Comparison of ENCODE assay signal across 9 cellular contexts in genomic region chr1:113859478-113860175, GRCh38. TPM values are rescaled to one million over a fixed set of nuclear protein-coding genes. Genes with fewer than 3 reads are reported as not detected.
DNase-seq lines count a peak whose midpoint lies in the region; ATAC-seq and TF ChIP-seq lines count a peak whose summit lies in the region.
"Had no signal": no experiment of that assay in that cellular context is flagged by ENCODE, and none has a peak within 500 bp of the region (broad histone marks: within the 10 kb centered on the region; RNA-seq: fewer than 3 reads in every experiment).

No MANE protein-coding gene starts in this region.

- H3K9ac ChIP-seq in mesendoderm (ENCODE audit: low read length), result no peak overlapping the region

- no CpG with 5 or more reads among the region's 3 CpGs for WGBS in mesendoderm (ENCODE audit: extremely low coverage, insufficient coverage, low lambda C conversion rate)

- no peaks in the 10 kb centered on the region for H3K36me3 ChIP-seq in mesendoderm (ENCODE audit: control insufficient read depth, insufficient read depth, low read length)
- H3K36me3 ChIP-seq: cardiac muscle cell had no signal

- H2BK5ac ChIP-seq in mesendoderm (ENCODE audit: low read length), result no peak overlapping the region

- no peaks in the 10 kb centered on the region for H3K79me1 ChIP-seq in mesendoderm (ENCODE audit: low read length)

- no peak overlapping the region for H3K4me2 ChIP-seq in mesendoderm (ENCODE audit: low read length)

- H3K4me3 Mint-ChIP-seq in memory B cell, result peak overlapping the region; percentile 67
- H3K4me3 Mint-ChIP-seq in nephron progenitor cell, result no peak overlapping the region

- H3K4me1 ChIP-seq in foreskin keratinocyte (peaks cover 21% of the 10 kb centered on the region), mesendoderm (ENCODE audit: control insufficient read depth, low read depth, low read length) (no peaks in the 10 kb centered on the region)

- H3K4me1 Mint-ChIP-seq in memory B cell, result peaks cover 46% of the 10 kb centered on the region
- no peaks in the 10 kb centered on the region for H3K4me1 Mint-ChIP-seq in nephron progenitor cell

- H3K27me3 Mint-ChIP-seq in memory B cell (no peaks in the 10 kb centered on the region), nephron progenitor cell (ENCODE audit: low read depth, poor library complexity) (peaks cover 8% of the 10 kb centered on the region)

- peaks cover 21% of the 10 kb centered on the region for H3K36me3 Mint-ChIP-seq in memory B cell
- H3K36me3 Mint-ChIP-seq in nephron progenitor cell (ENCODE audit: low read depth), result no peaks in the 10 kb centered on the region

- H2BK15ac ChIP-seq in mesendoderm (replicated peaks; ENCODE audit: low read depth), result no peak overlapping the region

- no peak overlapping the region for H3K18ac ChIP-seq in mesendoderm (ENCODE audit: low read length)

- H3K27ac Mint-ChIP-seq in memory B cell, result peak overlapping the region; percentile 80
- no peak overlapping the region for H3K27ac Mint-ChIP-seq in nephron progenitor cell

- H2BK120ac ChIP-seq in mesendoderm (ENCODE audit: low read depth, low read length), result no peak overlapping the region

- no peak overlapping the region for H4K8ac ChIP-seq in mesendoderm (ENCODE audit: low read depth, low read length)

- H3K4ac ChIP-seq in mesendoderm (ENCODE audit: low read depth, low read length), result no peak overlapping the region

- no peaks in the 10 kb centered on the region for H3K79me2 ChIP-seq in mesendoderm (ENCODE audit: control insufficient read depth, insufficient read depth, low read length)

- no peak overlapping the region for H3K23ac ChIP-seq in mesendoderm (ENCODE audit: low read length)

- no peaks in the 10 kb centered on the region for H3K9me3 Mint-ChIP-seq in memory B cell
- H3K9me3 Mint-ChIP-seq in nephron progenitor cell, result no peaks in the 10 kb centered on the region

- H3K4me3 ChIP-seq in mesendoderm (ENCODE audit: low read length), result no peak overlapping the region
- H3K4me3 ChIP-seq: cardiac muscle cell had no signal

- peak; percentile 87 for DNase-seq in MV-4-11 (lab: John Stamatoyannopoulos, UW)
- peak in 1 of 2 donors; percentile 43 for DNase-seq in memory B cell (ENCODE audit: low spot score in 2 of 2)
- DNase-seq in substantia nigra (lab: John Stamatoyannopoulos, UW), result no peak
- no peak for DNase-seq in nephron progenitor cell
- no peak for DNase-seq in foreskin keratinocyte
- DNase-seq in mesendoderm, result no peak

- ATAC-seq in GM18867 (IDR thresholded peaks at IDR 0.05; ENCODE audit: unreplicated experiment), result peak; percentile 85
- ATAC-seq in HG02588 (IDR thresholded peaks at IDR 0.05; ENCODE audit: unreplicated experiment), result peak; percentile 92
- ATAC-seq in memory B cell (ENCODE audit: low read depth), result peak; percentile 85
- ATAC-seq in foreskin keratinocyte, result no peak

- no peak overlapping the region for H3K27ac ChIP-seq in substantia nigra (ENCODE audit: low read depth, low read length, poor library complexity, severe bottlenecking)
- no peak overlapping the region for H3K27ac ChIP-seq in foreskin keratinocyte
- H3K27ac ChIP-seq in mesendoderm (ENCODE audit: low read depth, low read length), result no peak overlapping the region
- H3K27ac ChIP-seq: cardiac muscle cell had no signal

- H3K27me3 ChIP-seq in foreskin keratinocyte, result no peaks in the 10 kb centered on the region
- H3K27me3 ChIP-seq in mesendoderm (ENCODE audit: insufficient read depth, low read length, poor library complexity), result no peaks in the 10 kb centered on the region
- H3K27me3 ChIP-seq: cardiac muscle cell had no signal

- H2AK5ac ChIP-seq in mesendoderm (ENCODE audit: low read length), result no peak overlapping the region

- TF ChIP-seq CTCF in nephron progenitor cell (IDR thresholded peaks at IDR 0.05) (no peak), foreskin keratinocyte (conservative IDR thresholded peaks at IDR 0.05) (no peak)

- no peak overlapping the region for H3K56ac ChIP-seq in mesendoderm (ENCODE audit: low read length)

- H4K5ac ChIP-seq in mesendoderm (ENCODE audit: low read length), result no peak overlapping the region

RNA-seq across cellular contexts. Expression of gene PTPN22, which starts 11.9 kb away (rescaled TPM):
- total RNA-seq in foreskin keratinocyte, result 0.17 and 0.28 TPM in 2 replicates
- polyA plus RNA-seq in foreskin keratinocyte, result 0.03 and 0.17 TPM in 2 replicates
- 0.03 TPM for polyA plus RNA-seq in mesendoderm (2013, experiment 1 of 2)
- not detected for polyA plus RNA-seq in mesendoderm (2013, experiment 2 of 2)
- total RNA-seq: cardiac muscle cell had no signal
- polyA plus RNA-seq: cardiac muscle cell had no signal

RNA-seq across cellular contexts. Expression of gene BCL2L15, which starts 27.8 kb away (rescaled TPM):
- total RNA-seq in foreskin keratinocyte, result 0.03 and 0.07 TPM in 2 replicates
- polyA plus RNA-seq in foreskin keratinocyte, result 0.10 and 0.12 TPM in 2 replicates
- polyA plus RNA-seq in mesendoderm (2013, experiment 1 of 2), result 0.07 TPM
- 0.14 TPM for polyA plus RNA-seq in mesendoderm (2013, experiment 2 of 2)

RNA-seq across cellular contexts. Expression of gene AP4B1, which starts 45.0 kb away (rescaled TPM):
- total RNA-seq in foreskin keratinocyte, result 13.7 and 14.7 TPM in 2 replicates
- 8.7 and 10.1 TPM in 2 replicates for polyA plus RNA-seq in foreskin keratinocyte
- 8.4 TPM for polyA plus RNA-seq in mesendoderm (2013, experiment 1 of 2)
- polyA plus RNA-seq in mesendoderm (2013, experiment 2 of 2), result 8.4 TPM

RNA-seq across cellular contexts. Expression of gene DCLRE1B, which starts 45.5 kb away (rescaled TPM):
- 15.8 and 17.3 TPM in 2 replicates for total RNA-seq in foreskin keratinocyte
- 7.0 and 9.5 TPM in 2 replicates for polyA plus RNA-seq in foreskin keratinocyte
- polyA plus RNA-seq in mesendoderm (2013, experiment 1 of 2), result 9.4 TPM
- 9.8 TPM for polyA plus RNA-seq in mesendoderm (2013, experiment 2 of 2)

RNA-seq across cellular contexts. Expression of gene RSBN1, which starts 47.4 kb away (rescaled TPM):
- total RNA-seq in foreskin keratinocyte, result 11.7 and 12.3 TPM in 2 replicates
- 2.0 and 2.5 TPM in 2 replicates for polyA plus RNA-seq in foreskin keratinocyte
- 7.0 TPM for polyA plus RNA-seq in mesendoderm (2013, experiment 1 of 2)
- polyA plus RNA-seq in mesendoderm (2013, experiment 2 of 2), result 6.8 TPM
